In genomic region chr17:2138318-2138717, GRCh38 we compare ENCODE assay signal across 8 cellular contexts.
DNase-seq lines count a peak whose midpoint lies in the region; ATAC-seq, FAIRE-seq and TF ChIP-seq lines count a peak whose summit lies in the region.

No MANE protein-coding gene starts in this region.

- POLR2A ChIA-PET in IMR-90 (lab: Charles Lee; ENCODE audit: unreplicated experiment) (no interaction called here), GM12878 (lab: Charles Lee) (interaction anchor here (0.6 to 5.6 kb wide), 8 partner anchors 15 to 92 kb away, joined by 3 to 67 read pairs (median 5); no protein-coding TSS in a partner anchor)

- H3K18ac ChIP-seq in IMR-90 (ENCODE audit: low read depth, low read length): peak overlapping the region; percentile 21

- peak in 1 of 2 experiments; percentile 46; a peak in 3 of 4 replicates for TF ChIP-seq EP300 in GM12878 (IDR thresholded peaks at IDR 0.05; ENCODE audit: borderline replicate concordance in 1 of 2, control insufficient read depth in 1 of 2, low read depth in 2 of 2, low read length in 2 of 2)

- peak overlapping the region; percentile 81 for H4K91ac ChIP-seq in IMR-90 (ENCODE audit: insufficient read depth, low read depth, low read length)

- no peak overlapping the region; the same call in 1 of the 2 replicates for H3K56ac ChIP-seq in IMR-90 (ENCODE audit: extremely low read depth, insufficient read depth, low read length)

- 0 out of 2 replicates have a peak overlapping the region, but pooled peaks have one; percentile 10 for H3K9ac ChIP-seq in IMR-90 (ENCODE audit: low read depth, low read length)
- H3K9ac ChIP-seq in GM12878 (ENCODE audit: control insufficient read depth, insufficient read depth, low read length): peak overlapping the region; percentile 47

- FAIRE-seq in GM12878 (lab: Jason Lieb, UNC) (peak; percentile 27), D721Med (lab: Jason Lieb, UNC) (no peak)

- H2AK9ac ChIP-seq in IMR-90 (replicated peaks; ENCODE audit: low read depth, low read length, poor library complexity): no peak overlapping the region

- H3K79me1 ChIP-seq in IMR-90 (ENCODE audit: low read depth in 1 of 2, low read length in 2 of 2): peaks cover 9 to 63% of the 10 kb centered on the region in 2 experiments; a peak in 3 of 4 replicates

- peak overlapping the region; percentile 61 for H3K23ac ChIP-seq in IMR-90 (ENCODE audit: low read depth, low read length)

- no peaks in the 10 kb centered on the region for H3K9me3 Mint-ChIP-seq in progenitor cell of endocrine pancreas (ENCODE audit: low read depth)

- peak overlapping the region; percentile 92 for H2BK5ac ChIP-seq in IMR-90 (ENCODE audit: low read depth, low read length, poor library complexity, severe bottlenecking)

- H3K36me3 Mint-ChIP-seq in progenitor cell of endocrine pancreas (ENCODE audit: insufficient read depth): peaks cover 2% of the 10 kb centered on the region

- H3K4me2 ChIP-seq in IMR-90 (ENCODE audit: low read depth, low read length) (no peak overlapping the region), GM12878 (ENCODE audit: control insufficient read depth, insufficient read depth) (peak overlapping the region; percentile 75)

- TF ChIP-seq POLR2A in IMR-90 (IDR thresholded peaks at IDR 0.05; ENCODE audit: low read depth, low read length) (no peak), GM12878 (IDR thresholded peaks at IDR 0.05; ENCODE audit: low read depth, low read length) (peak; percentile 50; the same call in 1 of the 2 replicates)

- H3K4me1 ChIP-seq in BE2C (peaks cover 12% of the 10 kb centered on the region), IMR-90 (ENCODE audit: control insufficient read depth, insufficient read depth, low read length) (peaks cover 27% of the 10 kb centered on the region), GM12878 (ENCODE audit: control insufficient read depth, insufficient read depth, low read length) (peaks cover 41% of the 10 kb centered on the region)

- H3K14ac ChIP-seq in IMR-90 (replicated peaks; ENCODE audit: low read depth, low read length): peak overlapping the region; percentile 84

- H2BK20ac ChIP-seq in IMR-90 (ENCODE audit: low read depth, low read length): peak overlapping the region; percentile 85

- RAD21 ChIA-PET in GM12878 (lab: Charles Lee; ENCODE audit: unreplicated experiment): interaction anchor here (1.0 to 5.9 kb wide), 17 partner anchors 15 to 196 kb away, joined by 3 to 71 read pairs (median 7); partner anchors contain the start of gene HIC1

- H4K5ac ChIP-seq in IMR-90 (ENCODE audit: low read depth, low read length): peak overlapping the region; percentile 45

- H2BK120ac ChIP-seq in IMR-90 (ENCODE audit: low read depth, low read length): peak overlapping the region; percentile 73

- no peaks in the 10 kb centered on the region for H3K9me3 ChIP-seq in BE2C
- no peaks in the 10 kb centered on the region for H3K9me3 ChIP-seq in IMR-90 (ENCODE audit: control insufficient read depth, insufficient read depth, low read length)
- H3K9me3 ChIP-seq in GM12878 (replicated peaks; ENCODE audit: control insufficient read depth, insufficient read depth, low read length): no peaks in the 10 kb centered on the region

- CTCF ChIA-PET in IMR-90 (lab: Yijun Ruan, JAX) (interaction anchor here (0.8 to 3.3 kb wide), 3 partner anchors 15 to 107 kb away, joined by 6 to 14 read pairs (median 8); no protein-coding TSS in a partner anchor), GM12878 (lab: Yijun Ruan, JAX) (interaction anchor here (0.7 to 7.4 kb wide), 16 partner anchors 9 to 229 kb away, joined by 3 to 65 read pairs (median 4); partner anchors contain the start of gene HIC1)

- H3K27ac Mint-ChIP-seq in progenitor cell of endocrine pancreas: peak overlapping the region; percentile 42

- H3K27me3 ChIP-seq in BE2C (no peaks in the 10 kb centered on the region), IMR-90 (ENCODE audit: control insufficient read depth, insufficient read depth, low read length) (no peaks in the 10 kb centered on the region), GM12878 (replicated peaks in 1 of 2; ENCODE audit: control insufficient read depth in 2 of 2, insufficient read depth in 2 of 2, low read length in 1 of 2) (no peaks in the 10 kb centered on the region)

- H2AK5ac ChIP-seq in IMR-90 (ENCODE audit: low read depth, low read length): peak overlapping the region; percentile 79

- H2AFZ ChIP-seq in IMR-90 (replicated peaks; ENCODE audit: low read length, poor library complexity) (no peak overlapping the region), GM12878 (ENCODE audit: control insufficient read depth, low read depth, low read length) (peak overlapping the region; percentile 37; the same call in 1 of the 2 replicates)

- DNase-seq in BE2C (peak; percentile 57), IMR-90 (no peak), GM12878 (ENCODE audit: low read depth, low spot score) (peak; percentile 60), progenitor cell of endocrine pancreas (ENCODE audit: low spot score, unreplicated experiment) (no peak), D721Med (ENCODE audit: insufficient read length, low spot score) (no peak)

- BruUV-seq in IMR-90 (replicated peaks; lab: Mats Ljungman, UMichigan) (no TSS peak), GM12878 (replicated peaks; lab: Mats Ljungman, UMichigan) (no TSS peak)

- H3K4me3 Mint-ChIP-seq in progenitor cell of endocrine pancreas (ENCODE audit: low read depth): no peak overlapping the region

- no peaks in the 10 kb centered on the region for H3K27me3 Mint-ChIP-seq in progenitor cell of endocrine pancreas

- H2BK15ac ChIP-seq in IMR-90 (ENCODE audit: low read depth, low read length): peak overlapping the region; percentile 63; the same call in 2 of the 3 replicates

- ATAC-seq in GM18867 (IDR thresholded peaks at IDR 0.05; ENCODE audit: unreplicated experiment) (peak; percentile 69), IMR-90 (ENCODE audit: low read depth) (peak; percentile 58), GM12878 (peak; percentile 94), GM18519 (IDR thresholded peaks at IDR 0.05; ENCODE audit: low FRiP score, unreplicated experiment) (no peak), HG02852 (IDR thresholded peaks at IDR 0.05; ENCODE audit: unreplicated experiment) (no peak)

- H3K4me3 ChIP-seq in BE2C (ENCODE audit: low read depth, low read length) (no peak overlapping the region), IMR-90 (ENCODE audit: insufficient read depth, low read depth, low read length) (no peak overlapping the region), GM12878 (no peak overlapping the region)

- SMC1A ChIA-PET in GM12878 (lab: Charles Lee; ENCODE audit: uncharacterized antibody, unreplicated experiment): interaction anchor here (0.9 to 8.3 kb wide), 23 partner anchors 14 to 422 kb away, joined by 3 to 78 read pairs (median 6); partner anchors contain the start of gene HIC1

- no CpG with 5 or more reads among the region's 1 CpG for WGBS in IMR-90 (ENCODE audit: extremely low coverage in 2 of 2, insufficient read length in 1 of 2), 2 experiments
- 0% methylated on average over 1 of the region's 1 CpG for WGBS in GM12878 (ENCODE audit: insufficient coverage, insufficient replicate concordance, low lambda C conversion rate, missing lambda C conversion rate)

- peak overlapping the region; percentile 64 to 79; a peak in 3 of 4 replicates for H4K8ac ChIP-seq in IMR-90 (ENCODE audit: low read depth in 2 of 2, low read length in 2 of 2)

- H3K4me1 Mint-ChIP-seq in progenitor cell of endocrine pancreas (ENCODE audit: low read depth): peaks cover 4% of the 10 kb centered on the region

- TF ChIP-seq RAD21 in IMR-90 (IDR thresholded peaks at IDR 0.05; ENCODE audit: low read length) (no peak), GM12878 (IDR thresholded peaks at IDR 0.05; ENCODE audit: insufficient read depth, low read depth, low read length) (no peak)

- H3K36me3 ChIP-seq in BE2C (no peaks in the 10 kb centered on the region), IMR-90 (ENCODE audit: control insufficient read depth, insufficient read depth, low read length) (no peaks in the 10 kb centered on the region), GM12878 (ENCODE audit: control insufficient read depth in 2 of 2, insufficient read depth in 2 of 2, low read length in 1 of 2) (peaks cover 0 to 2% of the 10 kb centered on the region in 2 experiments; a peak in 2 of 4 replicates)

- intact Hi-C loops in IMR-90 (cut with micrococcal nuclease): no loop called here
- intact Hi-C loops in GM12878 (cut with micrococcal nuclease; ENCODE audit: unreplicated experiment): loop anchor here (1.0 kb wide), 1 partner anchor 49 kb away; no protein-coding TSS in a partner anchor

- peaks cover 2% of the 10 kb centered on the region for H3K79me2 ChIP-seq in GM12878 (ENCODE audit: control insufficient read depth, insufficient read depth, low read length)

- no peaks in the 10 kb centered on the region for H4K20me1 ChIP-seq in IMR-90 (ENCODE audit: insufficient read depth, low read length)
- no peaks in the 10 kb centered on the region for H4K20me1 ChIP-seq in GM12878 (ENCODE audit: control insufficient read depth, insufficient read depth)

- H3K9me1 ChIP-seq in IMR-90 (ENCODE audit: insufficient read depth, low read length): peaks cover 15% of the 10 kb centered on the region

- in situ Hi-C loops in IMR-90 (cut with MboI; ENCODE audit: low sequenced_read_pairs): no loop called here
- in situ Hi-C loops in GM12878 (cut with MboI): no loop called here

- dilution Hi-C loops in IMR-90 (cut with HindIII; ENCODE audit: low sequenced_read_pairs, unreplicated experiment): no loop called here

- TF ChIP-seq CTCF in BE2C (IDR thresholded peaks at IDR 0.05; ENCODE audit: low read depth, low read length) (no peak), IMR-90 (conservative IDR thresholded peaks at IDR 0.05; ENCODE audit: low read depth, low read length) (no peak), GM12878 (IDR thresholded peaks at IDR 0.05 in 2 of 3, conservative IDR thresholded peaks at IDR 0.05 in 1 of 3; ENCODE audit: control insufficient read depth in 2 of 3, extremely low read depth in 1 of 3, insufficient read depth in 1 of 3, low read depth in 3 of 3, low read length in 3 of 3) (no peak), progenitor cell of endocrine pancreas (IDR thresholded peaks at IDR 0.05; ENCODE audit: unreplicated experiment) (no peak), D721Med (IDR thresholded peaks at IDR 0.05; ENCODE audit: insufficient read depth, missing control alignments) (no peak)

- H3K27ac ChIP-seq in IMR-90 (ENCODE audit: insufficient read depth, low read length) (peak overlapping the region; percentile 95), GM12878 (ENCODE audit: control insufficient read depth, insufficient read depth) (peak overlapping the region; percentile 87)

- peak overlapping the region; percentile 88 for H3K4ac ChIP-seq in IMR-90 (ENCODE audit: low read depth, low read length)

TF ChIP-seq in IMR-90, 13 proteins besides CTCF, POLR2A, EP300 and RAD21:
- TF ChIP-seq NFE2L2 (IDR thresholded peaks at IDR 0.05; ENCODE audit: low read depth, low read length) (no peak), RCOR1 (IDR thresholded peaks at IDR 0.05; ENCODE audit: insufficient replicate concordance, low read length) (no peak), SMC3 (IDR thresholded peaks at IDR 0.05; ENCODE audit: low read depth, low read length) (no peak; the same call in 1 of the 2 replicates)

TF ChIP-seq in GM12878, 131 proteins besides CTCF, POLR2A, EP300 and RAD21 (continues in another document):
- TF ChIP-seq FOS (IDR thresholded peaks at IDR 0.05; ENCODE audit: borderline replicate concordance, extremely low read depth, insufficient read length) (no peak), JUNB (IDR thresholded peaks at IDR 0.05) (peak; percentile 42; the same call in 1 of the 2 replicates), DPF2 (IDR thresholded peaks at IDR 0.05) (peak; percentile 26; the same call in 1 of the 2 replicates)

Comparison
In these comparisons a context has a peak if more than half of its experiments do, and no peak if none do; other contexts are left out.
1. DNase-seq: peak in BE2C (single experiment) and GM12878 (single experiment); none in IMR-90 (single experiment), progenitor cell of endocrine pancreas (single experiment) and D721Med (single experiment).
2. ATAC-seq: peak in GM18867 (single experiment), IMR-90 (single experiment) and GM12878 (single experiment); none in GM18519 (single experiment) and HG02852 (single experiment).